ENCODE assay signal across 10 cellular contexts in genomic region chr3:99637041-99637380, GRCh38. TPM values are rescaled to one million over a fixed set of nuclear protein-coding genes. Genes with fewer than 3 reads are reported as not detected.
DNase-seq lines count a peak whose midpoint lies in the region; ATAC-seq and TF ChIP-seq lines count a peak whose summit lies in the region.
"Had no signal": no experiment of that assay in that cellular context is flagged by ENCODE, and none has a peak within 500 bp of the region (broad histone marks: within the 10 kb centered on the region; RNA-seq: fewer than 3 reads in every experiment).

No MANE protein-coding gene starts in this region.

- H3K36me3 ChIP-seq in MG63 (no peaks in the 10 kb centered on the region), thoracic aorta (no peaks in the 10 kb centered on the region)

- peak overlapping the region; percentile 64 for H3K4me3 ChIP-seq in MG63
- peak overlapping the region; percentile 88 for H3K4me3 ChIP-seq in coronary artery
- H3K4me3 ChIP-seq in thoracic aorta = peak overlapping the region; percentile 74

- TF ChIP-seq CTCF in coronary artery (IDR thresholded peaks at IDR 0.05) = no peak
- no peak for TF ChIP-seq CTCF in thoracic aorta (IDR thresholded peaks at IDR 0.05)

- no peak for ATAC-seq in thoracic aorta (ENCODE audit: insufficient number of reproducible peaks, low FRiP score, low read depth)

- peak; percentile 52 for DNase-seq in MG63
- no peak for DNase-seq in coronary artery (ENCODE audit: low spot score)
- DNase-seq in left kidney (ENCODE audit: low read depth, low spot score) = peak; percentile 29
- DNase-seq in thoracic aorta (ENCODE audit: low spot score) = no peak
- DNase-seq in activated CD4-positive, CD25-positive, alpha-beta regulatory T cell treated with anti-CD3 and anti-CD28 coated beads, Interleukin-2, amount 50 U/mL, for 72 hours = no peak
- no peak for DNase-seq in D341Med (ENCODE audit: low spot score)
- DNase-seq in activated naive CD4-positive, alpha-beta T cell treated with anti-CD3 and anti-CD28 coated beads, Interleukin-2, amount 50 U/mL, for 16 hours = no peak
- DNase-seq: NCI-H2171; stimulated activated CD4-positive, alpha-beta T cell treated with anti-CD3 and anti-CD28 coated beads, Interleukin-1b, Interleukin-23, amount 100 ng/mL, for 48 hours had no signal

- no peaks in the 10 kb centered on the region for H3K27me3 ChIP-seq in MG63
- H3K27me3 ChIP-seq in thoracic aorta (replicated peaks; ENCODE audit: insufficient read depth) = no peaks in the 10 kb centered on the region

- no peaks in the 10 kb centered on the region for H3K9me3 ChIP-seq in MG63
- H3K9me3 ChIP-seq in thoracic aorta = no peaks in the 10 kb centered on the region

- H3K4me1 ChIP-seq in thoracic aorta (ENCODE audit: control insufficient read depth in 1 of 2, low read depth in 2 of 2) = peaks cover 8 to 22% of the 10 kb centered on the region in 2 donors

- H3K27ac ChIP-seq in coronary artery = peak overlapping the region; percentile 93 to 98
- peak overlapping the region; percentile 92 to 97 for H3K27ac ChIP-seq in thoracic aorta
- H3K27ac ChIP-seq: VCaP had no signal

RNA-seq across cellular contexts. Expression of gene COL8A1, which starts 1.4 kb away (rescaled TPM):
- total RNA-seq in MG63 (2014; rRNA removed; shearing (Covaris generic); ENCODE audit: low replicate concordance) = 11.8 and 19.1 TPM in 2 replicates
- total RNA-seq in thoracic aorta = 100 to 1,000 TPM; 253 to 916 TPM

Comparison
In these comparisons a context has a peak if more than half of its experiments do, and no peak if none do; other contexts are left out.
1. DNase-seq: peak in MG63 (single experiment) and left kidney (single experiment); none in coronary artery (single experiment), thoracic aorta (single experiment), activated CD4-positive, CD25-positive, alpha-beta regulatory T cell treated with anti-CD3 and anti-CD28 coated beads, Interleukin-2, amount 50 U/mL, for 72 hours (single experiment), D341Med (single experiment) and activated naive CD4-positive, alpha-beta T cell treated with anti-CD3 and anti-CD28 coated beads, Interleukin-2, amount 50 U/mL, for 16 hours (single experiment).
2. RNA of gene COL8A1, which starts 1.4 kb away (total RNA-seq): 253 to 916 TPM in thoracic aorta; 11.8 to 19.1 TPM in MG63; every median in the first group is over 10 times any median in the second.
3. Peak in every context shown above with its lines, with median percentiles within 50 percentile points of each other: H3K4me3 ChIP-seq.